ENCODE assay signal across 12 cellular contexts in the genomic region with DNA sequence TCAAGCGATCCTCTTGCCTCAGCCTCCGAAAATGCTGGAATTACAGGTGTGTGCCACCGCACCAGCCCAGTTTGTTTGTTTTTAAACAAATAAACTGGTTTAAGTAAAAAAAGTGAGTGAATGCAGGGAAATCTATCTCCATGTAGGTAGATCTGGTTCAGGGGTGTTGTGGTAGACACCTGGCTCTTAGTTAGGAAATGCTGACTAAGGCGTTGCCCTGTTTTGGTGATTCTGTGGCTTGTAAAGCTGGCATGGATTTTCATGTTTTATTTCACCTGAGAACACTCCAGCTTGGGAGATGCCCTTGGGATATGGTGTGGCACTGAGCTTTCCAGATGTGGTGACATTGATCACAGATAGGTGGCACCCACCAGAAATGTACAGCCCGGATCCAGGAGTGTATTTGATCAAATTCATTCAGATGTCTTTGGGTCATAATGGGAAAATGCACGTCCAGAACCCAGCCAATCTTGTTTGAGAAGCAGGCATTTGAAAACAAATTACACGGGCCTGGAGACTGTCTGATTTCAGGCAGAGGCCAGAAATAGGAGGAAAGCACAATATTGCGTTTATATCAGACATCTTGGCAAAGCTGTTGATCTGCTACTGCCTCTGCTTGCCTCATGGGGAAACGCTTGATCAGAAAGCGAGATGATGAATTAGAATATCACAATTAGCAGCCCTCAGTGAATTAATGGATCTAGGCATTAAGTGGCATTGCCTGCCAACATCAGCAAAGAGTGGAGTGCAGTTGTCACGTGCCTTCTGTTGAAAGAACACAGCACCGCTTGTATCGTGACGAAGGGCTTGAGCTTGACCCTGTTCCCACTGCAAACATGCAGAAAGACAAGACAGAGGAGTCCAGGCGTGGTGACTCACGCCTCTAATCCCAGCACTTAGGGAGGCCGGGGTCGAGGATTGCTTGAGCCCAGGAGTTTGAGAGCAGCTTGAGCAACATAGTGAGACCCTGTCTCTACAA. TPM values are rescaled to one million over a fixed set of nuclear protein-coding genes. Genes with fewer than 3 reads are reported as not detected.
DNase-seq lines count a peak whose midpoint lies in the region; ATAC-seq and TF ChIP-seq lines count a peak whose summit lies in the region.
"Had no signal": no experiment of that assay in that cellular context is flagged by ENCODE, and none has a peak within 500 bp of the region (broad histone marks: within the 10 kb centered on the region; RNA-seq: fewer than 3 reads in every experiment).

No MANE protein-coding gene starts in this region.

- H3K36me3 Mint-ChIP-seq in neural crest cell (ENCODE audit: low read depth) = no peaks in the 10 kb centered on the region
- H3K36me3 Mint-ChIP-seq in T-helper 17 cell (ENCODE audit: low read depth) = no peaks in the 10 kb centered on the region

- POLR2A ChIA-PET in A673 (lab: Charles Lee; ENCODE audit: low non-redundant PET) = no interaction called here

- CTCF ChIA-PET in A673 (lab: Charles Lee) = no interaction called here

- no peaks in the 10 kb centered on the region for H3K27me3 ChIP-seq in A673 (replicated peaks; ENCODE audit: insufficient read depth, low read depth, low read length, poor library complexity)
- H3K27me3 ChIP-seq: tibial artery had no signal

- no peaks in the 10 kb centered on the region for H3K36me3 ChIP-seq in A673 (ENCODE audit: insufficient read depth, low read length, poor library complexity, severe bottlenecking)
- H3K36me3 ChIP-seq: tibial artery had no signal

- H3K4me1 ChIP-seq in A673 (ENCODE audit: insufficient read depth, low read length, poor library complexity, severe bottlenecking) = no peaks in the 10 kb centered on the region

- H3K4me3 Mint-ChIP-seq in neural crest cell (no peak overlapping the region), T-helper 17 cell (no peak overlapping the region)
- H3K4me3 Mint-ChIP-seq: activated naive CD8-positive, alpha-beta T cell treated with anti-CD3 and anti-CD28 coated beads, Interleukin-2, amount 50 U/mL, for 24 hours had no signal

- H3K9me3 Mint-ChIP-seq in neural crest cell = no peaks in the 10 kb centered on the region
- H3K9me3 Mint-ChIP-seq: activated naive CD8-positive, alpha-beta T cell treated with anti-CD3 and anti-CD28 coated beads, Interleukin-2, amount 50 U/mL, for 24 hours had no signal

- peaks cover 30% of the 10 kb centered on the region for H3K4me1 Mint-ChIP-seq in neural crest cell
- H3K4me1 Mint-ChIP-seq in T-helper 17 cell = no peaks in the 10 kb centered on the region
- H3K4me1 Mint-ChIP-seq: activated naive CD8-positive, alpha-beta T cell treated with anti-CD3 and anti-CD28 coated beads, Interleukin-2, amount 50 U/mL, for 24 hours had no signal

- H3K27ac ChIP-seq in A673 (ENCODE audit: low read depth, low read length, poor library complexity, severe bottlenecking) = no peak overlapping the region
- H3K27ac ChIP-seq: tibial artery had no signal

- peak; percentile 32; the same call in 1 of the 2 replicates for TF ChIP-seq CTCF in A673 (conservative IDR thresholded peaks at IDR 0.05; ENCODE audit: low read depth, low read length)
- TF ChIP-seq CTCF in fibroblast of pulmonary artery (IDR thresholded peaks at IDR 0.05; ENCODE audit: low read length, missing control alignments) = peak; percentile 4
- TF ChIP-seq CTCF in neural crest cell (conservative IDR thresholded peaks at IDR 0.05) = no peak

- intact Hi-C loops in A673 (cut with micrococcal nuclease; ENCODE audit: unreplicated experiment) = no loop called here

- H3K4me3 ChIP-seq in A673 (ENCODE audit: low read depth, low read length, poor library complexity, severe bottlenecking) = no peak overlapping the region
- no peak overlapping the region for H3K4me3 ChIP-seq in fibroblast of pulmonary artery (replicated peaks; ENCODE audit: low read depth, low read length)
- H3K4me3 ChIP-seq: tibial artery had no signal

- no peak for ATAC-seq in GM18868 (IDR thresholded peaks at IDR 0.05; ENCODE audit: unreplicated experiment)
- no peak for ATAC-seq in T-helper 17 cell
- ATAC-seq: activated naive CD8-positive, alpha-beta T cell treated with anti-CD3 and anti-CD28 coated beads, Interleukin-2, amount 50 U/mL, for 24 hours had no signal

- H3K27ac Mint-ChIP-seq in neural crest cell (ENCODE audit: unreplicated experiment) (peak overlapping the region; percentile 19), T-helper 17 cell (no peak overlapping the region)
- H3K27ac Mint-ChIP-seq: activated naive CD8-positive, alpha-beta T cell treated with anti-CD3 and anti-CD28 coated beads, Interleukin-2, amount 50 U/mL, for 24 hours had no signal

- no peak for DNase-seq in A673 (ENCODE audit: low spot score)
- DNase-seq in RPMI8226 = peak; percentile 31
- DNase-seq in fibroblast of pulmonary artery (ENCODE audit: low read depth) = peak; percentile 88
- DNase-seq in neural crest cell (ENCODE audit: low read depth, low spot score) = no peak
- DNase-seq in SKM-1 (lab: John Stamatoyannopoulos, UW; ENCODE audit: unreplicated experiment) = no peak
- no peak for DNase-seq in T-helper 17 cell
- DNase-seq in NK-92 (lab: John Stamatoyannopoulos, UW; ENCODE audit: unreplicated experiment) = no peak
- DNase-seq: activated CD4-positive, alpha-beta T cell treated with anti-CD3 and anti-CD28 coated beads, Interleukin-2, amount 50 U/mL, for 1 hour; activated naive CD8-positive, alpha-beta T cell treated with anti-CD3 and anti-CD28 coated beads, Interleukin-2, amount 50 U/mL, for 24 hours; NCI-H2107; tibial artery had no signal

- H3K27me3 Mint-ChIP-seq in neural crest cell (ENCODE audit: low read depth) (no peaks in the 10 kb centered on the region), T-helper 17 cell (peaks cover 17% of the 10 kb centered on the region)

- H3K9me3 ChIP-seq in A673 (ENCODE audit: low read depth, low read length, poor library complexity, severe bottlenecking) = no peaks in the 10 kb centered on the region
- H3K9me3 ChIP-seq in T-helper 17 cell (ENCODE audit: control insufficient read depth, low read length, poor library complexity, severe bottlenecking) = no peaks in the 10 kb centered on the region
- H3K9me3 ChIP-seq: tibial artery had no signal

- no TSS peak for BruUV-seq in A673 (replicated peaks; lab: Mats Ljungman, UMichigan)

RNA-seq across cellular contexts. Expression of gene IL34, which starts 7.3 kb away (rescaled TPM):
- not detected in 2 replicates for total RNA-seq in A673 (2021)
- total RNA-seq in neural crest cell = 0.16 and 0.47 TPM in 2 replicates
- under 1 TPM in 1 of 2 donors, not detected in 1; 0.34 TPM for total RNA-seq in T-helper 17 cell

RNA-seq across cellular contexts. Expression of gene MTSS2, which starts 46.8 kb away (rescaled TPM):
- total RNA-seq in A673 (2021) (47.6 and 54.8 TPM in 2 replicates), neural crest cell (93.3 and 95.0 TPM in 2 replicates), T-helper 17 cell (1 to 10 TPM; 4.4 to 6.9 TPM)

Comparison
In these comparisons a context has a peak if more than half of its experiments do, and no peak if none do; other contexts are left out.
1. DNase-seq: peak in RPMI8226 (single experiment) and fibroblast of pulmonary artery (single experiment); none in A673 (single experiment), neural crest cell (single experiment), SKM-1 (single experiment), T-helper 17 cell (0 of 3) and NK-92 (single experiment).